ENCODE assay signal across 11 cellular contexts in the genomic region with DNA sequence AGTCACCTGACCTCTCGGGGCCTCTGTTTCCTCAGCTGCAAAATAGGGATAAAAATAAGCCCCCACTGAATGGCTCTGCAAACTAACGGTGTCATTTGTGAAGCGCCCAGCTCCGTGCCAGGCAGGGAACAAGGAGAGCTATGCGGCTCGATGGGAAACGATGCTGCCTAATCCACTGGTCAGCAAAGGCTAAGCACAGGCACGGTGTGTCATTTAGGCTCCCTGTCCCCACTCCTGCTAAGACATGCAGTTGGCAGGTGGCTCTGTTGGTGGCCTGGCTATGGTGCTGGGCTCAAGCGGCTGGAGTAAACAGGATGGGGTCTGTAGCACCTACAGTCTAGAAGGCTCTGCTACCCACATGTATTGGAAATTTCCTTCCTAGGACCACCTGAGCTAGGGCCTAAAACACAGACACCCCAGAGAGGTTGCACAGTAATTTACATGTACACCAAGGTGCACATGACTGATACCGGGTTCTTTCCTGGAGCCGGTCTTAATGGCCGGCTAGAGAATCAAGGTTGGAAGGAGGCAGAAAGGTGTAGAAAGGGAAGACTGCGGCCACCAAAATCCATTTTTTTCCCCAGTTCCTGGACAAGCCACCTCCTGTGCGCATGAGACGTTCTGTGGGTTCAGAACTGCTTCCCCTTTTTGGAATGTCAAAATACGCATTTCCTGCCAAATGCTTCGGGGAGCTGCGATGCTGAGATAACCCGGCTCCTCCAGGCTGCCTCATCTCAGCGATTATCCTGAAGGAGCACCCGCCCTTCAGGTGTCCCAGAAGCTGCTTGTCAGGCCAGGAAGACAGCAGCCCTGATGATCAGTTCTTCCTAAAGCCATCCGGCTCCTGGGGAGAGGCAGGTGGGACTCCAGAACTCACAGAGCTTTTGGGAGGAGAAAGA. TPM values are rescaled to one million over a fixed set of nuclear protein-coding genes. Genes with fewer than 3 reads are reported as not detected.
DNase-seq lines count a peak whose midpoint lies in the region; ATAC-seq and TF ChIP-seq lines count a peak whose summit lies in the region.
"Had no signal": no experiment of that assay in that cellular context is flagged by ENCODE, and none has a peak within 500 bp of the region (broad histone marks: within the 10 kb centered on the region; RNA-seq: fewer than 3 reads in every experiment).

No MANE protein-coding gene starts in this region.

- no peak for TF ChIP-seq CTCF in spleen (IDR thresholded peaks at IDR 0.05 in 8 of 11, conservative IDR thresholded peaks at IDR 0.05 in 3 of 11)

- no peaks in the 10 kb centered on the region for H3K9me3 ChIP-seq in NT2/D1 (ENCODE audit: insufficient read depth, low read length)
- no peaks in the 10 kb centered on the region for H3K9me3 ChIP-seq in spleen

- H3K36me3 ChIP-seq in NT2/D1 (ENCODE audit: insufficient read depth, insufficient read length, low read length) (no peaks in the 10 kb centered on the region), spleen (no peaks in the 10 kb centered on the region)

- peak; percentile 57 for DNase-seq in NCI-H82 (lab: John Stamatoyannopoulos, UW)
- no peak for DNase-seq in NCI-H82 treated with DMSO at 0.1 percent for 48 hours (lab: John Stamatoyannopoulos, UW; ENCODE audit: unreplicated experiment)
- no peak for DNase-seq in NT2/D1 (ENCODE audit: low read depth, low spot score)
- DNase-seq in germinal center (ENCODE audit: low spot score) = peak; percentile 33
- peak; percentile 79 for DNase-seq in spleen
- no peak for DNase-seq in NCI-H526 (lab: John Stamatoyannopoulos, UW)
- no peak for DNase-seq in NCI-H2107 treated with DMSO at 0.1 percent for 48 hours (lab: John Stamatoyannopoulos, UW; ENCODE audit: unreplicated experiment)
- DNase-seq: GM23248, IMR-90, SHP77 had no signal

- peak overlapping the region; percentile 35 to 85 (median 70) for H3K27ac ChIP-seq in spleen
- H3K27ac ChIP-seq: GM23248 had no signal

- 36 to 67% (median 57%) methylated on average over 16 to 22 of the region's 22 CpGs for WGBS in spleen, 5 donors

- intact Hi-C loops in spleen (cut with DNase I; ENCODE audit: low total_unique reads) = no loop called here

- H3K4me3 ChIP-seq in NT2/D1 (ENCODE audit: insufficient read length, low read depth) (no peak overlapping the region), spleen (peak overlapping the region in 7 of 8 donors; percentile 4 to 64 (median 28))
- H3K4me3 ChIP-seq: GM23248 had no signal

- H3K4me1 ChIP-seq in NT2/D1 (ENCODE audit: insufficient read depth, insufficient read length) (peaks cover 28% of the 10 kb centered on the region), spleen (peaks cover 0 to 62% (median 23%) of the 10 kb centered on the region in 6 donors)

- peak in 1 of 3 donors; percentile 13 for TF ChIP-seq POLR2A in spleen (IDR thresholded peaks at IDR 0.05)

- no peak for ATAC-seq in HG02840 (IDR thresholded peaks at IDR 0.05; ENCODE audit: low FRiP score, unreplicated experiment)

- H3K27me3 ChIP-seq in NT2/D1 (ENCODE audit: insufficient read depth, insufficient read length) (no peaks in the 10 kb centered on the region), spleen (replicated peaks in 1 of 7) (peaks cover 0 to 5% (median 0%) of the 10 kb centered on the region in 7 donors)

- peak overlapping the region; percentile 21 for H3K9ac ChIP-seq in NT2/D1 (ENCODE audit: insufficient read length, low read depth)
- H3K9ac ChIP-seq: GM23248 had no signal

RNA-seq across cellular contexts. Expression of a gene that starts 1.0 kb away (rescaled TPM):
- 10 to 100 TPM in 3 of 7 donors, 1 to 10 TPM in 4; 3.3 to 11.8 (median 10.0) TPM for total RNA-seq in spleen
- polyA plus RNA-seq in spleen = 1 to 10 TPM; 3.4 to 5.0 (median 4.9) TPM
- total RNA-seq: GM23248 had no signal

Comparison
In these comparisons a context has a peak if more than half of its experiments do, and no peak if none do; other contexts are left out.
1. DNase-seq: peak in NCI-H82 (single experiment), germinal center (single experiment) and spleen (single experiment); none in NCI-H82 treated with DMSO at 0.1 percent for 48 hours (single experiment), NT2/D1 (single experiment), NCI-H526 (0 of 2) and NCI-H2107 treated with DMSO at 0.1 percent for 48 hours (single experiment).